ENCODE assay signal across 1 cellular context in the genomic region with DNA sequence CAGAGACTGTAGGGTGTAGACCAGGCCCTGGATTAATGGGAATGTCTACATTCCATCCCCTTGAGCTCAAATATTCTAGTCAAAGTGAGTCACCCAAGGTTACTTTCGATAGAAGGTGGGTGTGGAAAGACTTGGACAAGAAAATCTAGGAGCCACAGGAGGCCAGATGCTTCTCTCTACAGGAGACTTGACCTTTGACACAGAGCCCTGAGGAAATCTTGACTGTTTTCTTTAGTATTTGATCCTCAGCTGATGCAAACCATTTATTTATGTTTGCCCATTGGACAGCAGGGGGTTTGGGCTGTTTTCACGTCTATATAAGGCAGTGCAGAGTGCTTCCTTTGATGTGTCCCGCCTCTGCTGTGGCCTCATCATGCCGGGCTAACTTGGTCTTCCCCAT.
TF ChIP-seq lines count a peak whose summit lies in the region.

No MANE protein-coding gene starts in this region.

TF ChIP-seq in HEK293, 187 proteins besides CTCF, POLR2A, EP300 and RAD21 (continued from another document):
- TF ChIP-seq ZNF639 (tag by site-specific recombination; IDR thresholded peaks at IDR 0.05) (0 out of 2 replicates have a peak, but pooled peaks have one; percentile 14), ZFHX2 (tag by site-specific recombination; conservative IDR thresholded peaks at IDR 0.05) (no peak), ZNF473 (tag by site-specific recombination; IDR thresholded peaks at IDR 0.05) (no peak), WT1 (tag by site-specific recombination; IDR thresholded peaks at IDR 0.05) (no peak), ZNF214 (tag by site-specific recombination; IDR thresholded peaks at IDR 0.05; ENCODE audit: borderline replicate concordance) (no peak), ZNF169 (tag by site-specific recombination; IDR thresholded peaks at IDR 0.05) (no peak), ZNF843 (tag by site-specific recombination; IDR thresholded peaks at IDR 0.05) (no peak), BCL11A (tag by site-specific recombination; IDR thresholded peaks at IDR 0.05; ENCODE audit: low read depth) (no peak), ZNF366 (tag by site-specific recombination; conservative IDR thresholded peaks at IDR 0.05) (peak; percentile 33; the same call in 1 of the 2 replicates), ZNF391 (tag by site-specific recombination; IDR thresholded peaks at IDR 0.05; ENCODE audit: borderline replicate concordance, low read depth) (no peak), GLIS2 (tag by site-specific recombination; IDR thresholded peaks at IDR 0.05) (no peak), GLI2 (tag by site-specific recombination; IDR thresholded peaks at IDR 0.05; ENCODE audit: borderline replicate concordance, low read depth) (no peak), PRDM2 (tag by site-specific recombination; IDR thresholded peaks at IDR 0.05; ENCODE audit: borderline replicate concordance) (no peak), SP7 (tag by site-specific recombination; IDR thresholded peaks at IDR 0.05) (peak; percentile 66), ZNF529 (tag by site-specific recombination; IDR thresholded peaks at IDR 0.05; ENCODE audit: insufficient replicate concordance) (no peak), GLIS1 (tag by site-specific recombination; IDR thresholded peaks at IDR 0.05) (peak; percentile 92), AEBP2 (tag by site-specific recombination; IDR thresholded peaks at IDR 0.05; ENCODE audit: borderline replicate concordance) (no peak), ZSCAN4 (tag by site-specific recombination; IDR thresholded peaks at IDR 0.05) (no peak), ZNF132 (tag by site-specific recombination; IDR thresholded peaks at IDR 0.05; ENCODE audit: borderline replicate concordance) (no peak)
- TF ChIP-seq, protein P1, sequence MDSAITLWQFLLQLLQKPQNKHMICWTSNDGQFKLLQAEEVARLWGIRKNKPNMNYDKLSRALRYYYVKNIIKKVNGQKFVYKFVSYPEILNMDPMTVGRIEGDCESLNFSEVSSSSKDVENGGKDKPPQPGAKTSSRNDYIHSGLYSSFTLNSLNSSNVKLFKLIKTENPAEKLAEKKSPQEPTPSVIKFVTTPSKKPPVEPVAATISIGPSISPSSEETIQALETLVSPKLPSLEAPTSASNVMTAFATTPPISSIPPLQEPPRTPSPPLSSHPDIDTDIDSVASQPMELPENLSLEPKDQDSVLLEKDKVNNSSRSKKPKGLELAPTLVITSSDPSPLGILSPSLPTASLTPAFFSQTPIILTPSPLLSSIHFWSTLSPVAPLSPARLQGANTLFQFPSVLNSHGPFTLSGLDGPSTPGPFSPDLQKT (IDR thresholded peaks at IDR 0.05; ENCODE audit: borderline replicate concordance, low read depth, low read length), result no peak
- TF ChIP-seq, protein P2, sequence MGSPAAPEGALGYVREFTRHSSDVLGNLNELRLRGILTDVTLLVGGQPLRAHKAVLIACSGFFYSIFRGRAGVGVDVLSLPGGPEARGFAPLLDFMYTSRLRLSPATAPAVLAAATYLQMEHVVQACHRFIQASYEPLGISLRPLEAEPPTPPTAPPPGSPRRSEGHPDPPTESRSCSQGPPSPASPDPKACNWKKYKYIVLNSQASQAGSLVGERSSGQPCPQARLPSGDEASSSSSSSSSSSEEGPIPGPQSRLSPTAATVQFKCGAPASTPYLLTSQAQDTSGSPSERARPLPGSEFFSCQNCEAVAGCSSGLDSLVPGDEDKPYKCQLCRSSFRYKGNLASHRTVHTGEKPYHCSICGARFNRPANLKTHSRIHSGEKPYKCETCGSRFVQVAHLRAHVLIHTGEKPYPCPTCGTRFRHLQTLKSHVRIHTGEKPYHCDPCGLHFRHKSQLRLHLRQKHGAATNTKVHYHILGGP (tag by site-specific recombination; IDR thresholded peaks at IDR 0.05), result no peak
